ENCODE assay signal across 32 cellular contexts in the genomic region with DNA sequence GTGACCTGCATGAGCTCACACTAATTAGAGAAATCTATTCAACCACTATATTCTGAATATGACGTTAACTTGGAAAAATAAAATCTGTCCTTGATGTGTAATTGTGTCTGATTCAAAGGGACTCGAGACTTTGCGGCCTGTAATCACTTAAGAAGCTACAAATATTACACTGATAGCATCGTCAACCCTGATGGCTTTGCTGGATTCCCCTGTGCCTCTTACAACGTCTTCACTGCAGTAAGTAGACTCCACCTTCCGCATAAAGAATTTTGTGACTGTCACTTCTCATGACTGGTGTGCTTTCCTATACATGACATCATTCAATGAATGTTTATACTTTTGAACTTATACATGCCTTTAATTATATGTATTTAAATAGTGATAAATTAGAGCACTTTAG. TPM values are rescaled to one million over a fixed set of nuclear protein-coding genes. Genes with fewer than 3 reads are reported as not detected.
"Had no signal": no experiment of that assay in that cellular context is flagged by ENCODE, and none has a peak within 500 bp of the region (broad histone marks: within the 10 kb centered on the region; RNA-seq: fewer than 3 reads in every experiment).

No MANE protein-coding gene starts in this region.

- H3K27me3 Mint-ChIP-seq: dendritic cell treated with granulocyte-macrophage colony-stimulating factor and Interleukin-4, amounts not matched to agents 40 ng/mL and 50 ng/mL, for 4 days; effector memory CD8-positive, alpha-beta T cell had no signal

- H3K9me3 Mint-ChIP-seq: dendritic cell treated with granulocyte-macrophage colony-stimulating factor and Interleukin-4, amounts not matched to agents 40 ng/mL and 50 ng/mL, for 4 days; effector memory CD8-positive, alpha-beta T cell; endodermal cell had no signal

- FAIRE-seq: endometrium, islet of Langerhans, keratinocyte had no signal

- H3K27me3 ChIP-seq: colonic mucosa, esophagus squamous epithelium, gastrocnemius medialis, heart right ventricle, left lung had no signal

- H3K9me3 ChIP-seq: colonic mucosa, esophagus squamous epithelium, gastrocnemius medialis, heart right ventricle, left lung, lower lobe of right lung had no signal

- H3K4me1 ChIP-seq: colonic mucosa, esophagus squamous epithelium, gastrocnemius medialis, heart right ventricle, left lung, lower lobe of right lung had no signal

- H3K4me3 ChIP-seq: colonic mucosa, esophagus squamous epithelium, gastrocnemius medialis, heart right ventricle, left lung, lower lobe of right lung had no signal

- H3K27ac ChIP-seq: colonic mucosa, epithelial cell of prostate, esophagus squamous epithelium, gastrocnemius medialis, heart right ventricle, left lung, lower lobe of right lung had no signal

- H3K27ac Mint-ChIP-seq: dendritic cell treated with granulocyte-macrophage colony-stimulating factor and Interleukin-4, amounts not matched to agents 40 ng/mL and 50 ng/mL, for 4 days; effector memory CD8-positive, alpha-beta T cell; endodermal cell had no signal

- DNase-seq: colonic mucosa; cortex of kidney; effector CD8-positive, alpha-beta T cell; effector memory CD8-positive, alpha-beta T cell; endodermal cell; erythroblast; esophagus squamous epithelium; foreskin fibroblast; foreskin melanocyte; gastrocnemius medialis; glutamatergic neuron; head of caudate nucleus; heart right ventricle; hippocampal formation; left cardiac atrium; left lung; left ventricle myocardium superior; lower lobe of right lung; mesenchymal stem cell; midbrain had no signal

- ATAC-seq: effector memory CD8-positive, alpha-beta T cell; esophagus mucosa; gastrocnemius medialis; heart right ventricle; left cardiac atrium; left lung; left ventricle myocardium superior; lower lobe of right lung had no signal

- H3K4me3 Mint-ChIP-seq: dendritic cell treated with granulocyte-macrophage colony-stimulating factor and Interleukin-4, amounts not matched to agents 40 ng/mL and 50 ng/mL, for 4 days; effector memory CD8-positive, alpha-beta T cell; endodermal cell had no signal

- H3K36me3 ChIP-seq: colonic mucosa, esophagus squamous epithelium, gastrocnemius medialis, heart right ventricle, left lung, lower lobe of right lung had no signal

RNA-seq across cellular contexts. Expression of gene PNLIP, which starts 10.2 kb away (rescaled TPM):
- total RNA-seq: dermis microvascular lymphatic vessel endothelial cell, endodermal cell, esophagus mucosa, esophagus squamous epithelium, gastrocnemius medialis, glomerular endothelial cell, kidney epithelial cell, left cardiac atrium, left lung, left ventricle myocardium superior, lower lobe of right lung, lung microvascular endothelial cell, mononuclear cell had no signal
- polyA plus RNA-seq: keratinocyte had no signal

RNA-seq across cellular contexts. Expression of gene PNLIPRP1, which starts 34.9 kb away (rescaled TPM):
- total RNA-seq: dermis microvascular lymphatic vessel endothelial cell, endodermal cell, esophagus mucosa, esophagus squamous epithelium, gastrocnemius medialis, glomerular endothelial cell, kidney epithelial cell, left cardiac atrium, left lung, left ventricle myocardium superior, lower leg skin, lower lobe of right lung, lung microvascular endothelial cell, mononuclear cell had no signal
- polyA plus RNA-seq: keratinocyte had no signal
